Comparison of ENCODE assay signal across 21 cellular contexts in genomic region chr11:89452780-89453179, GRCh38. TPM values are rescaled to one million over a fixed set of nuclear protein-coding genes. Genes with fewer than 3 reads are reported as not detected.
"Had no signal": no experiment of that assay in that cellular context is flagged by ENCODE, and none has a peak within 500 bp of the region (broad histone marks: within the 10 kb centered on the region; RNA-seq: fewer than 3 reads in every experiment).

No MANE protein-coding gene starts in this region.

- H3K4me3 ChIP-seq: Peyer's patch had no signal

- H3K9me3 Mint-ChIP-seq: brain; T-helper 1 cell treated with Interleukin-12 subunit alpha and Interleukin-12 subunit beta and Interleukin-4 antibody, amounts not matched to agents 30 μg/mL and 1 μg/mL, for 36 hours had no signal

- H3K36me3 ChIP-seq: Peyer's patch had no signal

- H3K27me3 Mint-ChIP-seq: activated naive CD8-positive, alpha-beta T cell treated with anti-CD3 and anti-CD28 coated beads, Interleukin-2, amount 10 ng/mL, durations not matched to agents 7 days and 5 days had no signal

- H3K27ac ChIP-seq: Peyer's patch, RWPE1 had no signal

- H3K27ac Mint-ChIP-seq: activated CD8-positive, alpha-beta T cell treated with anti-CD3 and anti-CD28 coated beads, Interleukin-2, amount 10 ng/mL, durations not matched to agents 7 days and 5 days; activated naive CD8-positive, alpha-beta T cell treated with anti-CD3 and anti-CD28 coated beads, Interleukin-2, amount 10 ng/mL, durations not matched to agents 7 days and 5 days; brain; T-helper 1 cell treated with Interleukin-12 subunit alpha and Interleukin-12 subunit beta and Interleukin-4 antibody, amounts not matched to agents 30 μg/mL and 1 μg/mL, for 36 hours had no signal

- DNase-seq: activated CD4-positive, alpha-beta T cell treated with anti-CD3 and anti-CD28 coated beads for 48 hours; activated CD4-positive, alpha-beta T cell treated with anti-CD3 and anti-CD28 coated beads, Interleukin-2, amount 50 U/mL, for 4 hours; activated CD8-positive, alpha-beta memory T cell treated with anti-CD3 and anti-CD28 coated beads, Interleukin-2, amount 50 U/mL, for 48 hours; activated CD8-positive, alpha-beta T cell treated with anti-CD3 and anti-CD28 coated beads, Interleukin-2, amount 10 ng/mL, durations not matched to agents 7 days and 5 days; activated naive CD4-positive, alpha-beta T cell treated with anti-CD3 and anti-CD28 coated beads, Interleukin-2, amount 50 U/mL, for 16 hours; activated naive CD8-positive, alpha-beta T cell treated with anti-CD3 and anti-CD28 coated beads, Interleukin-2, amount 10 ng/mL, durations not matched to agents 7 days and 5 days; activated T-cell treated with anti-CD3 and anti-CD28 coated beads, Interleukin-2, amount 50 U/mL, for 1 hour; amniotic stem cell; Kasumi-1; KBM-7; NCI-H1105 treated with DMSO at 0.1 percent for 48 hours; NCI-H1436 treated with DMSO at 0.1 percent for 48 hours; NCI-H187; NCI-H2081; NCI-H510A treated with DMSO at 0.1 percent for 48 hours; Peyer's patch; SHP77 had no signal

- H3K27me3 ChIP-seq: Peyer's patch had no signal

- H3K36me3 Mint-ChIP-seq: activated naive CD8-positive, alpha-beta T cell treated with anti-CD3 and anti-CD28 coated beads, Interleukin-2, amount 10 ng/mL, durations not matched to agents 7 days and 5 days; brain had no signal

- H3K4me1 Mint-ChIP-seq: activated naive CD8-positive, alpha-beta T cell treated with anti-CD3 and anti-CD28 coated beads, Interleukin-2, amount 10 ng/mL, durations not matched to agents 7 days and 5 days; brain had no signal

- ATAC-seq: activated CD4-positive, CD25-positive, alpha-beta regulatory T cell treated with anti-CD3 and anti-CD28 coated beads, Interleukin-2, amount 50 U/mL, for 24 hours; activated CD8-positive, alpha-beta T cell treated with anti-CD3 and anti-CD28 coated beads, Interleukin-2, amount 10 ng/mL, durations not matched to agents 7 days and 5 days had no signal

- H3K4me3 Mint-ChIP-seq: activated CD8-positive, alpha-beta T cell treated with anti-CD3 and anti-CD28 coated beads, Interleukin-2, amount 10 ng/mL, durations not matched to agents 7 days and 5 days; activated naive CD8-positive, alpha-beta T cell treated with anti-CD3 and anti-CD28 coated beads, Interleukin-2, amount 10 ng/mL, durations not matched to agents 7 days and 5 days; brain; T-helper 1 cell treated with Interleukin-12 subunit alpha and Interleukin-12 subunit beta and Interleukin-4 antibody, amounts not matched to agents 30 μg/mL and 1 μg/mL, for 36 hours had no signal

- H3K9me3 ChIP-seq: Peyer's patch had no signal

- H3K4me1 ChIP-seq: Peyer's patch had no signal

RNA-seq across cellular contexts. Expression of gene NOX4, which starts 38.4 kb away (rescaled TPM):
- total RNA-seq: activated CD8-positive, alpha-beta T cell treated with anti-CD3 and anti-CD28 coated beads, Interleukin-2, amount 10 ng/mL, durations not matched to agents 7 days and 5 days; activated naive CD8-positive, alpha-beta T cell treated with anti-CD3 and anti-CD28 coated beads, Interleukin-2, amount 10 ng/mL, durations not matched to agents 7 days and 5 days had no signal
